14 cellular contexts compared by ENCODE assay signal in the genomic region with DNA sequence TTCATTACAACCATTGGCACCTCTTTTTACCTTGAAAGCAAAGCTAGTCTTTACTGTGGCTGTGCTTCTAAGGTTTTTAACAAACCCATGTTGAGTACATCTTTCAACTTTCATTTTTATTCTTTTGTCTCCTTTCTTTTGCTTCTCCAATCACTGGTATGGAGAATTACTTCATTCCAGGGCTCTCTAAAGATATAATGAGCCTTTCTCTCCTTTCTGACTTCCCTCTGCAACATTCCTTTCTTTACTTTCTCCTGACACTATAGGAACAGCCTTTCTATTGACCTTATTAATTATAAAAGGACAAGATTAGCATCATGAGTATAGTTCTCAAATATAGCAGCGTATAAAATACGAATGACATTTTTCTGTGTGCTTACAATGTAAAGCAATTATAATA. TPM values are rescaled to one million over a fixed set of nuclear protein-coding genes. Genes with fewer than 3 reads are reported as not detected.
"Had no signal": no experiment of that assay in that cellular context is flagged by ENCODE, and none has a peak within 500 bp of the region (broad histone marks: within the 10 kb centered on the region; RNA-seq: fewer than 3 reads in every experiment).

No MANE protein-coding gene starts in this region.

- H3K9me3 Mint-ChIP-seq: activated T-helper 17 cell treated with anti-CD3 and anti-CD28 coated beads, Interleukin-2, amount 50 U/mL, for 72 hours; stimulated activated memory B cell treated with anti-CD40 and anti-IgM and Interleukin-4, amounts not matched to agents 10 μg/mL and 1 μg/mL and 100 μg/mL, for 72 hours had no signal

- DNase-seq: activated naive CD4-positive, alpha-beta T cell treated with Interleukin-2 at 50 U/mL for 16 hours; activated T-cell treated with anti-CD3 and anti-CD28 coated beads for 4 hours; central memory CD4-positive, alpha-beta T cell; effector CD4-positive, alpha-beta T cell; lower lobe of right lung; midbrain; stimulated activated CD4-positive, alpha-beta T cell treated with anti-CD3 and anti-CD28 coated beads, Interleukin-12 subunit alpha, Interleukin-12 subunit beta, amount 100 ng/mL, for 4 hours; stimulated activated CD4-positive, alpha-beta T cell treated with anti-CD3 and anti-CD28 coated beads, Interleukin-2, amount 100 ng/mL, for 24 hours; tibial artery; uterus had no signal

- H3K27ac ChIP-seq: coronary artery, lower lobe of right lung, tibial artery had no signal

- ATAC-seq: activated T-helper 17 cell treated with anti-CD3 and anti-CD28 coated beads, Interleukin-2, amount 50 U/mL, for 72 hours; stimulated activated memory B cell treated with anti-CD40 and anti-IgM and Interleukin-4, amounts not matched to agents 10 μg/mL and 1 μg/mL and 100 μg/mL, for 72 hours had no signal

- H3K4me3 ChIP-seq: coronary artery, lower lobe of right lung, tibial artery, uterus had no signal

- H3K27me3 ChIP-seq: tibial artery, uterus had no signal

- H3K36me3 ChIP-seq: lower lobe of right lung, tibial artery, uterus had no signal

- H3K4me1 ChIP-seq: tibial artery had no signal

- H3K27ac Mint-ChIP-seq: activated T-helper 17 cell treated with anti-CD3 and anti-CD28 coated beads, Interleukin-2, amount 50 U/mL, for 72 hours; stimulated activated memory B cell treated with anti-CD40 and anti-IgM and Interleukin-4, amounts not matched to agents 10 μg/mL and 1 μg/mL and 100 μg/mL, for 72 hours had no signal

- H3K4me3 Mint-ChIP-seq: activated T-helper 17 cell treated with anti-CD3 and anti-CD28 coated beads, Interleukin-2, amount 50 U/mL, for 72 hours; stimulated activated memory B cell treated with anti-CD40 and anti-IgM and Interleukin-4, amounts not matched to agents 10 μg/mL and 1 μg/mL and 100 μg/mL, for 72 hours had no signal

- H3K27me3 Mint-ChIP-seq: activated T-helper 17 cell treated with anti-CD3 and anti-CD28 coated beads, Interleukin-2, amount 50 U/mL, for 72 hours; stimulated activated memory B cell treated with anti-CD40 and anti-IgM and Interleukin-4, amounts not matched to agents 10 μg/mL and 1 μg/mL and 100 μg/mL, for 72 hours had no signal

RNA-seq across cellular contexts. Expression of gene KIAA0408, which starts 23.1 kb away (rescaled TPM):
- total RNA-seq: endothelial cell of umbilical vein had no signal
- polyA plus RNA-seq: endothelial cell of umbilical vein had no signal
